14 cellular contexts compared by ENCODE assay signal in the genomic region with DNA sequence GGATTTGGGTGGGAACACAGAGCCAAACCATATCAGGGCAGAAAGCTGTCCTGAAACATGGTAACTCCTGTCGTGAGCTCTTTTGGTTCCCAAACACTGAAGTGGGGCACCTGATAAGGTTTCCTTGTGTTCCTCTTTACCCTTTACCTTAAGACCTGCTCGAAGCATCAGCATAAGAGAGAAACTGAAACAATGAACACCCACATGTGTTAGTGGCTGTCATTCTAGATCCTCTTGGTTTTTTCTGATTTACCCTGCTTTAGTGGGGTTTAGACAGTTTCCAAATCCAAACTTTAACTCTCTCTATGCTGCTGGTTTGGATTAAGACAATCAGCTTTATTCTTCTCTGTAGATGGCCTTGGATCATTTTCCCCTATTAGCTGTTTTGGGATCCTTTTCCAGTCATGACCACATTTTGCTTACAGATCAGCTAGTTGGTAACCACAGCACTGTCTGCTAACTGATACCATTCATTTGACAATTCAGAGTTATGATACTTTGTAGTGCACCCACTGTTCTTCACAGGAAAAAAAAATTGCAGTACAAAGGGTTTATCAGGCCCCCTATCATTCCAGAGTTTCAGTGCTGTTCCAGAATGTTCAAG. TPM values are rescaled to one million over a fixed set of nuclear protein-coding genes. Genes with fewer than 3 reads are reported as not detected.
A peak's percentile ranks its signal among the peaks of the same experiment; 100 is the strongest.
DNase-seq lines count a peak whose midpoint lies in the region; ATAC-seq and TF ChIP-seq lines count a peak whose summit lies in the region.
"Had no signal": no experiment of that assay in that cellular context is flagged by ENCODE, and none has a peak within 500 bp of the region (broad histone marks: within the 10 kb centered on the region; RNA-seq: fewer than 3 reads in every experiment).

No MANE protein-coding gene starts in this region.

- no peaks in the 10 kb centered on the region for H3K9me3 ChIP-seq in Karpas-422 (ENCODE audit: low read length)
- H3K9me3 ChIP-seq in SK-N-SH: no peaks in the 10 kb centered on the region

- POLR2A ChIA-PET in SK-N-SH (lab: Yijun Ruan, JAX): no interaction called here

- H3K4me3 ChIP-seq in Karpas-422 (ENCODE audit: low read length) (no peak overlapping the region), SK-N-SH (ENCODE audit: low read depth in 2 of 2, low read length in 1 of 2) (no peak overlapping the region)
- H3K4me3 ChIP-seq: coronary artery had no signal

- H3K4me1 ChIP-seq in Karpas-422 (ENCODE audit: low read length) (peaks cover 6% of the 10 kb centered on the region; the same call in 1 of the 2 replicates), SK-N-SH (ENCODE audit: control insufficient read depth in 1 of 2, insufficient read depth in 2 of 2, low read depth in 1 of 2, low read length in 1 of 2) (no peaks in the 10 kb centered on the region)

- H3K27ac ChIP-seq in layer of hippocampus (ENCODE audit: low read depth, low read length) (peak overlapping the region; percentile 36), Karpas-422 (ENCODE audit: low read length) (no peak overlapping the region), SK-N-SH (ENCODE audit: low read depth in 2 of 2, low read length in 1 of 2) (no peak overlapping the region)
- H3K27ac ChIP-seq: coronary artery had no signal

- H2AFZ ChIP-seq in Karpas-422 (ENCODE audit: low read length) (no peak overlapping the region), SK-N-SH (ENCODE audit: low read depth) (no peak overlapping the region)

- H3K9me2 ChIP-seq in Karpas-422 (replicated peaks; ENCODE audit: insufficient read depth, low read length): no peaks in the 10 kb centered on the region
- no peaks in the 10 kb centered on the region for H3K9me2 ChIP-seq in SK-N-SH

- TF ChIP-seq CTCF in SK-N-SH (IDR thresholded peaks at IDR 0.05): no peak

- H3K27me3 ChIP-seq in layer of hippocampus (ENCODE audit: control insufficient read depth, insufficient read depth, low read length) (no peaks in the 10 kb centered on the region), Karpas-422 (ENCODE audit: low read length) (no peaks in the 10 kb centered on the region), SK-N-SH (ENCODE audit: insufficient read depth) (no peaks in the 10 kb centered on the region)
- H3K27me3 ChIP-seq: heart left ventricle had no signal

- ATAC-seq in GM18520 (IDR thresholded peaks at IDR 0.05; ENCODE audit: unreplicated experiment) (peak; percentile 27), GM21423 (IDR thresholded peaks at IDR 0.05; ENCODE audit: unreplicated experiment) (peak; percentile 44), HG03108 (IDR thresholded peaks at IDR 0.05; ENCODE audit: unreplicated experiment) (peak; percentile 34), sciatic nerve (no peak)

- H4K20me1 ChIP-seq in Karpas-422 (ENCODE audit: insufficient read depth, low read depth, low read length) (no peaks in the 10 kb centered on the region), SK-N-SH (ENCODE audit: insufficient read depth) (no peaks in the 10 kb centered on the region)

- no peaks in the 10 kb centered on the region for H3F3A ChIP-seq in SK-N-SH (replicated peaks; ENCODE audit: insufficient read depth)

- H3K79me2 ChIP-seq in Karpas-422 (ENCODE audit: low read length) (no peaks in the 10 kb centered on the region), SK-N-SH (ENCODE audit: insufficient read depth) (no peaks in the 10 kb centered on the region)

- no peak overlapping the region for H3K4me2 ChIP-seq in Karpas-422 (ENCODE audit: low read depth, low read length, poor library complexity, severe bottlenecking)
- no peak overlapping the region for H3K4me2 ChIP-seq in SK-N-SH

- TF ChIP-seq RAD21 in SK-N-SH (IDR thresholded peaks at IDR 0.05; ENCODE audit: low read length): no peak

- intact Hi-C loops in sciatic nerve (cut with DNase I): no loop called here

- no peak for TF ChIP-seq EP300 in SK-N-SH (IDR thresholded peaks at IDR 0.05; ENCODE audit: borderline replicate concordance in 1 of 2, low read depth in 1 of 2, low read length in 1 of 2)

- 0% methylated on average over 2 of the region's 2 CpGs for WGBS in SK-N-SH (ENCODE audit: low lambda C conversion rate)

- H3K36me3 ChIP-seq in Karpas-422 (ENCODE audit: insufficient read depth, low read length) (no peaks in the 10 kb centered on the region), SK-N-SH (replicated peaks in 1 of 2; ENCODE audit: control insufficient read depth in 1 of 2, insufficient read depth in 2 of 2, low read length in 1 of 2) (no peaks in the 10 kb centered on the region)
- H3K36me3 ChIP-seq: heart left ventricle had no signal

- no peak for DNase-seq in NOMO-1 (lab: John Stamatoyannopoulos, UW; ENCODE audit: unreplicated experiment in 2 of 2)
- DNase-seq in Karpas-422: no peak
- DNase-seq in sciatic nerve (ENCODE audit: low spot score): no peak
- no peak for DNase-seq in SK-N-SH
- DNase-seq: activated gamma-delta T cell treated with Interleukin-2 at 50 U/mL for 16 hours, heart left ventricle, NCI-H82, substantia nigra had no signal

- H3K9ac ChIP-seq in Karpas-422 (ENCODE audit: low read length): no peak overlapping the region
- no peak overlapping the region for H3K9ac ChIP-seq in SK-N-SH

- CTCF ChIA-PET in SK-N-SH (lab: Yijun Ruan, JAX): interaction anchor here (0.7 kb wide), 1 partner anchor 12 kb away, joined by 4 read pairs; no protein-coding TSS in a partner anchor

TF ChIP-seq in SK-N-SH, 30 proteins besides CTCF, POLR2A, EP300 and RAD21:
- TF ChIP-seq NRF1 (IDR thresholded peaks at IDR 0.05; ENCODE audit: low read depth, low read length): no peak
- TF ChIP-seq, protein P1, sequence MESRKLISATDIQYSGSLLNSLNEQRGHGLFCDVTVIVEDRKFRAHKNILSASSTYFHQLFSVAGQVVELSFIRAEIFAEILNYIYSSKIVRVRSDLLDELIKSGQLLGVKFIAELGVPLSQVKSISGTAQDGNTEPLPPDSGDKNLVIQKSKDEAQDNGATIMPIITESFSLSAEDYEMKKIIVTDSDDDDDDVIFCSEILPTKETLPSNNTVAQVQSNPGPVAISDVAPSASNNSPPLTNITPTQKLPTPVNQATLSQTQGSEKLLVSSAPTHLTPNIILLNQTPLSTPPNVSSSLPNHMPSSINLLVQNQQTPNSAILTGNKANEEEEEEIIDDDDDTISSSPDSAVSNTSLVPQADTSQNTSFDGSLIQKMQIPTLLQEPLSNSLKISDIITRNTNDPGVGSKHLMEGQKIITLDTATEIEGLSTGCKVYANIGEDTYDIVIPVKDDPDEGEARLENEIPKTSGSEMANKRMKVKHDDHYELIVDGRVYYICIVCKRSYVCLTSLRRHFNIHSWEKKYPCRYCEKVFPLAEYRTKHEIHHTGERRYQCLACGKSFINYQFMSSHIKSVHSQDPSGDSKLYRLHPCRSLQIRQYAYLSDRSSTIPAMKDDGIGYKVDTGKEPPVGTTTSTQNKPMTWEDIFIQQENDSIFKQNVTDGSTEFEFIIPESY (IDR thresholded peaks at IDR 0.05; ENCODE audit: borderline replicate concordance, low read depth): no peak
- no peak for TF ChIP-seq RXRA (IDR thresholded peaks at IDR 0.05; ENCODE audit: borderline replicate concordance, low read depth)
- no peak for TF ChIP-seq FOSL2 (IDR thresholded peaks at IDR 0.05; ENCODE audit: borderline replicate concordance, low read depth)
- no peak for TF ChIP-seq JUND (IDR thresholded peaks at IDR 0.05)
- TF ChIP-seq, protein P2, sequence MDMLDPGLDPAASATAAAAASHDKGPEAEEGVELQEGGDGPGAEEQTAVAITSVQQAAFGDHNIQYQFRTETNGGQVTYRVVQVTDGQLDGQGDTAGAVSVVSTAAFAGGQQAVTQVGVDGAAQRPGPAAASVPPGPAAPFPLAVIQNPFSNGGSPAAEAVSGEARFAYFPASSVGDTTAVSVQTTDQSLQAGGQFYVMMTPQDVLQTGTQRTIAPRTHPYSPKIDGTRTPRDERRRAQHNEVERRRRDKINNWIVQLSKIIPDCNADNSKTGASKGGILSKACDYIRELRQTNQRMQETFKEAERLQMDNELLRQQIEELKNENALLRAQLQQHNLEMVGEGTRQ (IDR thresholded peaks at IDR 0.05; ENCODE audit: borderline replicate concordance, low read depth, low read length): no peak
- TF ChIP-seq MEF2A (IDR thresholded peaks at IDR 0.05; ENCODE audit: borderline replicate concordance, low read depth): no peak

RNA-seq across cellular contexts. Expression of a gene that starts 1.0 kb away (rescaled TPM):
- not detected in 2 replicates for total RNA-seq in Karpas-422 (2014; rRNA removed; shearing (Covaris generic); ENCODE audit: low replicate concordance)
- 27.8 TPM for total RNA-seq in sciatic nerve
- polyA plus RNA-seq in SK-N-SH (2012; rRNA removed): not detected in 2 replicates
- polyA plus RNA-seq in SK-N-SH (2012; cell fraction: cytosol; rRNA removed): not detected in 2 replicates
- polyA plus RNA-seq in SK-N-SH (2012; cell fraction: nucleus; rRNA removed): not detected in 2 replicates
- total RNA-seq: T-helper 2 cell treated with Interferon-gamma antibody and Interleukin-4, amounts not matched to agents 100 ng/mL and 5 ng/mL, for 36 hours had no signal

RNA-seq across cellular contexts. Expression of a gene that starts 49.2 kb away (rescaled TPM):
- not detected in 2 replicates for total RNA-seq in Karpas-422 (2014; rRNA removed; shearing (Covaris generic); ENCODE audit: low replicate concordance)
- total RNA-seq in sciatic nerve: not detected
- polyA plus RNA-seq in SK-N-SH (2012; rRNA removed): not detected in 2 replicates
- not detected in 2 replicates for polyA plus RNA-seq in SK-N-SH (2012; cell fraction: cytosol; rRNA removed)
- not detected in 2 replicates for polyA plus RNA-seq in SK-N-SH (2012; cell fraction: nucleus; rRNA removed)
- total RNA-seq: heart left ventricle; T-helper 2 cell treated with Interferon-gamma antibody and Interleukin-4, amounts not matched to agents 100 ng/mL and 5 ng/mL, for 36 hours had no signal
- polyA plus RNA-seq: heart left ventricle had no signal

RNA-seq across cellular contexts. Expression of a gene that starts 58.2 kb away (rescaled TPM):
- total RNA-seq in Karpas-422 (2014; rRNA removed; shearing (Covaris generic); ENCODE audit: low replicate concordance): not detected in 2 replicates
- not detected for total RNA-seq in sciatic nerve
- not detected in 2 replicates for polyA plus RNA-seq in SK-N-SH (2012; rRNA removed)
- polyA plus RNA-seq in SK-N-SH (2012; cell fraction: cytosol; rRNA removed): not detected in 2 replicates
- not detected in 2 replicates for polyA plus RNA-seq in SK-N-SH (2012; cell fraction: nucleus; rRNA removed)
- total RNA-seq: heart left ventricle; T-helper 2 cell treated with Interferon-gamma antibody and Interleukin-4, amounts not matched to agents 100 ng/mL and 5 ng/mL, for 36 hours had no signal
- polyA plus RNA-seq: heart left ventricle had no signal

Comparison
In these comparisons a context has a peak if more than half of its experiments do, and no peak if none do; other contexts are left out.
1. RNA of a gene that starts 1.0 kb away (total RNA-seq): 27.8 TPM in sciatic nerve (single experiment); not detected in Karpas-422; every median in the first group is over 10 times any median in the second.